1 cellular context compared by ENCODE assay signal in genomic region chr19:3692141-3693029, GRCh38.
TF ChIP-seq lines count a peak whose summit lies in the region.

No MANE protein-coding gene starts in this region.

TF ChIP-seq in SK-N-SH treated with all-trans-retinoic acid at 6 μM for 48 hours, 23 proteins besides CTCF, POLR2A, EP300 and RAD21 (continued from another document):
- TF ChIP-seq CREB5 (CRISPR knock-in tag; IDR thresholded peaks at IDR 0.05; ENCODE audit: low read depth), result no peak
